ENCODE assay signal across 9 cellular contexts in the genomic region with DNA sequence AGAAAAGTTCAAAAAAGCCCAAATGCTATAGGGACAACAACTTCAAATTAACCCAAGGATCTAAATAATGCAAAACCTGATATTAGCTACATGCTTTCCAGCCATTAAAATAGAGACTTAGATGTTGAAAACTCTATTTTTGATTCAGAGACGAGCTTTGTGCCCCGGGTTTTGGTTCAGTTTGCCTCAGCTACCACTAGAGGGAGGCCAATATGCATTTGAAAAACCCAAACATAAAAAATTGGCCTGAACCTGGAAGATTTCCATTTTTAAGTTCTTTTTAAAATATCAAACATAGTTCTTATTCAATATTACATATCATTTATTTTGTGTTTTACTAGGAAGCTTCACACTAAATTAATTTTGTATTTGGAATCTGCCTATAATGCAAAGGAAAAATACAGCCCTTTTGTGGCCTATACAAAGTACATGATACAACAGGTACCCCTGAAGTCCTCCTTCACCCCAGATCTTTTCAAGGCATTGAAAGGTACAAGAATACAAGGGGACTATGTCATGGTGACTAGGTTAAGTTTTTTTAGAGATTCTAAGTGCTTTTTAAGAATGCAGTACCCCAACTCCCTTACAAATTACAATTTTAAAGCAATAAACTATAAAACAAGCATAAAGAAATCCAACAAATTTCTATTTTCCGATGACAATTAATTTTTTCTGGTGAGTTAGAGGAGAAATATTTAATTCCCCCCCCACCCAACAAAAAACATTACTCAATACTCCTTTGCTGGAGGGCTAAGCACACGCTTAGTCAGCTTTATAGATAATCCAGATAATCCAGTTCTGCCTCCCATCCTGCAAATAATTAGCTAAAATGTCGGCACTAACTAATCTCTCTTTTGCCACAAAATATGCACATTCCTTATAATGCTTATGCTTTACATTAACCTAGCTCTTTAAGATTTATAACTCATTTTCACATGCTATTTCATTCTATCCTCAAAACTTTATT.
DNase-seq lines count a peak whose midpoint lies in the region; ATAC-seq and TF ChIP-seq lines count a peak whose summit lies in the region.
"Had no signal": no experiment of that assay in that cellular context is flagged by ENCODE, and none has a peak within 500 bp of the region (broad histone marks: within the 10 kb centered on the region; RNA-seq: fewer than 3 reads in every experiment).

No MANE protein-coding gene starts in this region.

- H3K27me3 Mint-ChIP-seq in effector memory CD8-positive, alpha-beta T cell, result no peaks in the 10 kb centered on the region
- H3K27me3 Mint-ChIP-seq: activated naive CD4-positive, alpha-beta T cell treated with anti-CD3 and anti-CD28 coated beads, Interleukin-2, amount 50 U/mL, for 24 hours had no signal

- H3K4me1 ChIP-seq in SK-N-SH (ENCODE audit: control insufficient read depth in 1 of 2, insufficient read depth in 2 of 2, low read depth in 1 of 2, low read length in 1 of 2), result peaks cover 3 to 20% of the 10 kb centered on the region in 2 experiments; a peak in 3 of 4 replicates

- H3K4me1 Mint-ChIP-seq in effector memory CD8-positive, alpha-beta T cell (ENCODE audit: low read depth in 2 of 2), result no peaks in the 10 kb centered on the region
- H3K4me1 Mint-ChIP-seq: activated naive CD4-positive, alpha-beta T cell treated with anti-CD3 and anti-CD28 coated beads, Interleukin-2, amount 50 U/mL, for 24 hours had no signal

- H3K27me3 ChIP-seq in HL-60 (ENCODE audit: insufficient read depth, poor library complexity, severe bottlenecking) (no peaks in the 10 kb centered on the region), SK-N-SH (ENCODE audit: insufficient read depth) (no peaks in the 10 kb centered on the region)

- H3K27ac ChIP-seq in HL-60 (replicated peaks), result no peak overlapping the region
- H3K27ac ChIP-seq in SK-N-SH (ENCODE audit: low read depth in 2 of 2, low read length in 1 of 2), result peak overlapping the region; percentile 33 to 34; a peak in 2 of 4 replicates

- no peaks in the 10 kb centered on the region for H3K36me3 ChIP-seq in SK-N-SH (replicated peaks in 1 of 2; ENCODE audit: control insufficient read depth in 1 of 2, insufficient read depth in 2 of 2, low read length in 1 of 2)

- POLR2A ChIA-PET in SK-N-SH (lab: Yijun Ruan, JAX), result no interaction called here

- no peak overlapping the region for H3K27ac Mint-ChIP-seq in effector memory CD8-positive, alpha-beta T cell
- H3K27ac Mint-ChIP-seq: activated naive CD4-positive, alpha-beta T cell treated with anti-CD3 and anti-CD28 coated beads, Interleukin-2, amount 50 U/mL, for 24 hours had no signal

- peak overlapping the region; percentile 76; the same call in 1 of the 2 replicates for H2AFZ ChIP-seq in SK-N-SH (ENCODE audit: low read depth)

- peak; percentile 29 for DNase-seq in NCI-H748 (lab: John Stamatoyannopoulos, UW; ENCODE audit: unreplicated experiment)
- no peak for DNase-seq in NCI-H748 treated with DMSO at 0.1 percent for 48 hours (lab: John Stamatoyannopoulos, UW)
- peak; percentile 7 to 14 for DNase-seq in HL-60 (ENCODE audit: low read depth in 1 of 2, low spot score in 1 of 2)
- peak; percentile 52 for DNase-seq in SK-N-SH
- DNase-seq in effector memory CD8-positive, alpha-beta T cell, result peak in 2 of 3 experiments; percentile 7 to 16
- peak; percentile 31 for DNase-seq in mucosa of gallbladder (ENCODE audit: low spot score)
- no peak for DNase-seq in stimulated activated naive CD4-positive, alpha-beta T cell treated with Interleukin-2 at 50 U/mL for 16 hours (lab: John Stamatoyannopoulos, UW)

- H4K20me1 ChIP-seq in SK-N-SH (ENCODE audit: insufficient read depth), result no peaks in the 10 kb centered on the region

- H3K4me3 Mint-ChIP-seq in effector memory CD8-positive, alpha-beta T cell, result no peak overlapping the region
- H3K4me3 Mint-ChIP-seq: activated naive CD4-positive, alpha-beta T cell treated with anti-CD3 and anti-CD28 coated beads, Interleukin-2, amount 50 U/mL, for 24 hours had no signal

- peak; percentile 90 for TF ChIP-seq RAD21 in SK-N-SH (IDR thresholded peaks at IDR 0.05; ENCODE audit: low read length)

- no peaks in the 10 kb centered on the region for H3F3A ChIP-seq in SK-N-SH (replicated peaks; ENCODE audit: insufficient read depth)

- ATAC-seq in effector memory CD8-positive, alpha-beta T cell (replicated peaks), result no peak
- no peak for ATAC-seq in HG02938 (IDR thresholded peaks at IDR 0.05; ENCODE audit: unreplicated experiment)

- 22% methylated on average over 5 of the region's 5 CpGs for WGBS in SK-N-SH (ENCODE audit: low lambda C conversion rate)

- TF ChIP-seq EP300 in SK-N-SH (IDR thresholded peaks at IDR 0.05; ENCODE audit: borderline replicate concordance in 1 of 2, low read depth in 1 of 2, low read length in 1 of 2), result no peak

- no peaks in the 10 kb centered on the region for H3K9me3 Mint-ChIP-seq in effector memory CD8-positive, alpha-beta T cell
- H3K9me3 Mint-ChIP-seq: activated naive CD4-positive, alpha-beta T cell treated with anti-CD3 and anti-CD28 coated beads, Interleukin-2, amount 50 U/mL, for 24 hours had no signal

- no peaks in the 10 kb centered on the region for H3K9me2 ChIP-seq in SK-N-SH

- no peak overlapping the region for H3K4me2 ChIP-seq in SK-N-SH

- peak; percentile 63 for TF ChIP-seq CTCF in HL-60 (IDR thresholded peaks at IDR 0.05; ENCODE audit: insufficient read depth, low read length)
- TF ChIP-seq CTCF in SK-N-SH (IDR thresholded peaks at IDR 0.05), result peak; percentile 96

- no peak overlapping the region for H3K9ac ChIP-seq in SK-N-SH

- CTCF ChIA-PET in SK-N-SH (lab: Yijun Ruan, JAX), result interaction anchor here (0.6 to 9.9 kb wide), 51 partner anchors 8 to 1353 kb away, joined by 3 to 294 read pairs (median 4); partner anchors contain the start of genes AFF1, C4orf36 and PTPN13

- no peaks in the 10 kb centered on the region for H3K9me3 ChIP-seq in SK-N-SH

- no peaks in the 10 kb centered on the region for H3K36me3 Mint-ChIP-seq in effector memory CD8-positive, alpha-beta T cell (ENCODE audit: insufficient read depth)
- H3K36me3 Mint-ChIP-seq: activated naive CD4-positive, alpha-beta T cell treated with anti-CD3 and anti-CD28 coated beads, Interleukin-2, amount 50 U/mL, for 24 hours had no signal

- H3K4me3 ChIP-seq in HL-60 (replicated peaks; ENCODE audit: insufficient read depth, low read length), result no peak overlapping the region
- peak overlapping the region in 1 of 2 experiments; percentile 5; a peak in 1 of 4 replicates for H3K4me3 ChIP-seq in SK-N-SH (ENCODE audit: low read depth in 2 of 2, low read length in 1 of 2)

- H3K79me2 ChIP-seq in SK-N-SH (ENCODE audit: insufficient read depth), result no peaks in the 10 kb centered on the region

TF ChIP-seq in SK-N-SH, 30 proteins besides CTCF, POLR2A, EP300 and RAD21:
- peak; percentile 76 for TF ChIP-seq SMC3 (IDR thresholded peaks at IDR 0.05; ENCODE audit: low read depth, low read length)
- TF ChIP-seq, protein P1, sequence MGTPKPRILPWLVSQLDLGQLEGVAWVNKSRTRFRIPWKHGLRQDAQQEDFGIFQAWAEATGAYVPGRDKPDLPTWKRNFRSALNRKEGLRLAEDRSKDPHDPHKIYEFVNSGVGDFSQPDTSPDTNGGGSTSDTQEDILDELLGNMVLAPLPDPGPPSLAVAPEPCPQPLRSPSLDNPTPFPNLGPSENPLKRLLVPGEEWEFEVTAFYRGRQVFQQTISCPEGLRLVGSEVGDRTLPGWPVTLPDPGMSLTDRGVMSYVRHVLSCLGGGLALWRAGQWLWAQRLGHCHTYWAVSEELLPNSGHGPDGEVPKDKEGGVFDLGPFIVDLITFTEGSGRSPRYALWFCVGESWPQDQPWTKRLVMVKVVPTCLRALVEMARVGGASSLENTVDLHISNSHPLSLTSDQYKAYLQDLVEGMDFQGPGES (IDR thresholded peaks at IDR 0.05; ENCODE audit: low read depth, low read length), result no peak
- 0 out of 2 replicates have a peak, but pooled peaks have one; percentile 14 for TF ChIP-seq JUND (IDR thresholded peaks at IDR 0.05)

Comparison
In these comparisons a context has a peak if more than half of its experiments do, and no peak if none do; other contexts are left out.
1. DNase-seq: peak in NCI-H748 (single experiment), HL-60 (2 of 2), SK-N-SH (single experiment), effector memory CD8-positive, alpha-beta T cell (2 of 3) and mucosa of gallbladder (single experiment); none in NCI-H748 treated with DMSO at 0.1 percent for 48 hours (single experiment) and stimulated activated naive CD4-positive, alpha-beta T cell treated with Interleukin-2 at 50 U/mL for 16 hours (single experiment).